11 cellular contexts compared by ENCODE assay signal in the genomic region with DNA sequence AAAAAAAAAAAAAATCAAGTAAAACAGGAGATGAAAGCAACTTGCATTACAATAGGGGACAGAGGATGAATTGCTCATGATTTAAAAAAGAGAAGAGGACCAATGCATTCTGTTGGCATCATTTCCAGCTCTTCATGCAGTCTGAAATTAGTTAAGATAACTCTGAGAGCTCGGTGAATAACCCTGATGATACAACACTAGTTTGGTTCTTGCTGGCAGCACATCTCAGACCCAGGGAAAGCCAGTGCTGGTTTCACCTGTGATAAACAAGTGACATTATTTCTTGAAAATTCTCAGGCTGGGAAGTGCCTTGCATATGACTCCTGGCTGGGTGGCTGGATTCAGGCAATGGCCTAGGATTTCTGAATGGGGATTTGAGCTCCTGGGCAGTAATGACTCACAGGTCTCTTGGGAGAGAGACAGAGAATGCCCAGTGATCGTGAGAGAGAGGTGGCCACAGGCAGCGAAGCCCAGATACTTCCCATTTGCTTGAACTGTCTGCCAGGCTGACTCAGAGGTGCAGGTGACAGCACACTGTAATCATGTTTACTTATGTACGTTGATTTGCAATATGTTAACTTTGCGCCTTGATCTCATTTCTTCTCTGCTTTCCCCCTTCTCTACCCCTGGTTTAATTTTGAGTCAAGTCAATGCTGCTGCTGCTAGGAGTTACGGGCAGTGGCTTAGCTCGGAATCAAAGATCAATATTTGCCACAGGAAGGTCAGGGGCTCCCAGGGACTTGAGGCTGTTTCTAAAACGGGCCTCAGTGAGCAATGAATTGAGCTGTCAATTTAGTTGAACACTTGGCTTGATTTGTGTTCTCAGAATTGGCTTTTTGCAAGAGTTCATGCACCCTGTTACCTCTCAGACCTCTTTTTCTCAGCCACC. TPM values are rescaled to one million over a fixed set of nuclear protein-coding genes. Genes with fewer than 3 reads are reported as not detected.
DNase-seq lines count a peak whose midpoint lies in the region; ATAC-seq, FAIRE-seq and TF ChIP-seq lines count a peak whose summit lies in the region.
"Had no signal": no experiment of that assay in that cellular context is flagged by ENCODE, and none has a peak within 500 bp of the region (broad histone marks: within the 10 kb centered on the region; RNA-seq: fewer than 3 reads in every experiment).

No MANE protein-coding gene starts in this region.

- CTCF ChIA-PET in OCI-LY7 (lab: Charles Lee; ENCODE audit: unreplicated experiment): interaction anchor here (0.7 to 1.2 kb wide), 2 partner anchors 31 to 81 kb away, joined by 3 read pairs; no protein-coding TSS in a partner anchor

- H3K36me3 ChIP-seq in right atrium auricular region (no peaks in the 10 kb centered on the region), OCI-LY7 (ENCODE audit: insufficient read depth, low read length) (no peaks in the 10 kb centered on the region)

- TF ChIP-seq CTCF in right atrium auricular region (IDR thresholded peaks at IDR 0.05): no peak
- no peak for TF ChIP-seq CTCF in OCI-LY7 (conservative IDR thresholded peaks at IDR 0.05; ENCODE audit: low read length)
- no peak for TF ChIP-seq CTCF in fibroblast of pulmonary artery (IDR thresholded peaks at IDR 0.05; ENCODE audit: low read length, missing control alignments)

- H3K9me2 ChIP-seq in OCI-LY7 (ENCODE audit: insufficient read depth, low read length): no peaks in the 10 kb centered on the region

- H3K4me3 ChIP-seq in right atrium auricular region (no peak overlapping the region), OCI-LY7 (ENCODE audit: low read depth, low read length, poor library complexity, severe bottlenecking) (no peak overlapping the region), fibroblast of pulmonary artery (replicated peaks; ENCODE audit: low read depth, low read length) (no peak overlapping the region)
- H3K4me3 ChIP-seq: lung had no signal

- no peaks in the 10 kb centered on the region for H3K27me3 ChIP-seq in right atrium auricular region

- H3K27ac ChIP-seq in right atrium auricular region: no peak overlapping the region
- H3K27ac ChIP-seq in OCI-LY7 (ENCODE audit: low read depth, low read length, poor library complexity, severe bottlenecking): no peak overlapping the region

- H3K9me3 ChIP-seq in right atrium auricular region (no peaks in the 10 kb centered on the region), OCI-LY7 (ENCODE audit: low read length) (no peaks in the 10 kb centered on the region)

- H3K4me1 ChIP-seq in right atrium auricular region (peaks cover 0 to 10% of the 10 kb centered on the region in 2 donors), OCI-LY7 (ENCODE audit: insufficient read depth, low read length, poor library complexity, severe bottlenecking) (peaks cover 21% of the 10 kb centered on the region)

- no peak overlapping the region for H2AFZ ChIP-seq in OCI-LY7 (ENCODE audit: low read length)

- H3K4me2 ChIP-seq in OCI-LY7 (ENCODE audit: low read length): peak overlapping the region; percentile 37

- no peaks in the 10 kb centered on the region for H4K20me1 ChIP-seq in OCI-LY7 (ENCODE audit: insufficient read depth, low read length)

- no peaks in the 10 kb centered on the region for H3K79me2 ChIP-seq in OCI-LY7 (ENCODE audit: insufficient read depth, low read depth, low read length)

- ATAC-seq in left ventricle myocardium superior: peak; percentile 26
- ATAC-seq in GM21717 (IDR thresholded peaks at IDR 0.05; ENCODE audit: unreplicated experiment): no peak

- POLR2A ChIA-PET in OCI-LY7 (lab: Charles Lee): interaction anchor here (0.6 to 2.5 kb wide), 14 partner anchors 8 to 1847 kb away, joined by 3 to 9 read pairs (median 4); no protein-coding TSS in a partner anchor

- DNase-seq in left ventricle myocardium superior: no peak
- DNase-seq in right atrium auricular region (ENCODE audit: low spot score): no peak
- DNase-seq in OCI-LY7 (ENCODE audit: low spot score): no peak
- DNase-seq in fibroblast of pulmonary artery (ENCODE audit: low read depth): peak; percentile 65
- DNase-seq in urothelium cell line (ENCODE audit: low spot score): peak; percentile 64
- DNase-seq in GM19240 (ENCODE audit: insufficient read length, low spot score): no peak
- DNase-seq in NCI-H1092 treated with DMSO at 0.1 percent for 48 hours (lab: John Stamatoyannopoulos, UW): no peak
- DNase-seq: stimulated activated CD4-positive, alpha-beta T cell treated with anti-CD3 and anti-CD28 coated beads, Interleukin-2, amount 100 ng/mL, for 48 hours had no signal

- intact Hi-C loops in left ventricle myocardium superior (cut with micrococcal nuclease): no loop called here
- intact Hi-C loops in OCI-LY7 (cut with micrococcal nuclease; ENCODE audit: unreplicated experiment): no loop called here

- no peak for FAIRE-seq in urothelium cell line (lab: Jason Lieb, UNC)
- FAIRE-seq: colon had no signal

- no TSS peak for BruUV-seq in OCI-LY7 (replicated peaks; lab: Mats Ljungman, UMichigan)

RNA-seq across cellular contexts. Expression of gene ARSG, which starts 27.1 kb away (rescaled TPM):
- total RNA-seq in left ventricle myocardium superior (3.3 TPM), right atrium auricular region (1 to 10 TPM; 3.1 to 3.6 TPM), OCI-LY7 (2022) (51.6 and 53.0 TPM in 2 replicates)
- total RNA-seq in OCI-LY7 (2014; rRNA removed; shearing (Covaris generic)): 24.2 and 26.1 TPM in 2 replicates

RNA-seq across cellular contexts. Expression of gene SLC16A6, which starts 27.4 kb away (rescaled TPM):
- total RNA-seq in left ventricle myocardium superior (not detected), right atrium auricular region (under 1 TPM; 0.22 to 0.43 TPM), OCI-LY7 (2022) (15.4 and 18.9 TPM in 2 replicates)
- total RNA-seq in OCI-LY7 (2014; rRNA removed; shearing (Covaris generic)): 3.7 and 4.5 TPM in 2 replicates

Comparison
In these comparisons a context has a peak if more than half of its experiments do, and no peak if none do; other contexts are left out.
1. DNase-seq: peak in fibroblast of pulmonary artery (single experiment) and urothelium cell line (single experiment); none in left ventricle myocardium superior (single experiment), right atrium auricular region (single experiment), OCI-LY7 (single experiment), GM19240 (single experiment) and NCI-H1092 treated with DMSO at 0.1 percent for 48 hours (single experiment).